ENCODE assay signal across 30 cellular contexts in genomic region chr9:123286324-123286723, GRCh38. TPM values are rescaled to one million over a fixed set of nuclear protein-coding genes. Genes with fewer than 3 reads are reported as not detected.
DNase-seq lines count a peak whose midpoint lies in the region; FAIRE-seq and TF ChIP-seq lines count a peak whose summit lies in the region.
"Had no signal": no experiment of that assay in that cellular context is flagged by ENCODE, and none has a peak within 500 bp of the region (broad histone marks: within the 10 kb centered on the region; RNA-seq: fewer than 3 reads in every experiment).

No MANE protein-coding gene starts in this region.

- CTCF ChIA-PET in HEK293 (lab: Yijun Ruan, JAX): interaction anchor here (0.6 kb wide), 1 partner anchor 700 kb away, joined by 4 read pairs; no protein-coding TSS in a partner anchor
- CTCF ChIA-PET in H1 (lab: Charles Lee; ENCODE audit: partially characterized antibody): no interaction called here

- no peaks in the 10 kb centered on the region for H3K23me2 ChIP-seq in H1 (ENCODE audit: low read depth, low read length)

- no peak overlapping the region for H3K23ac ChIP-seq in H1 (ENCODE audit: insufficient read length)

- H2AFZ ChIP-seq in H1 (ENCODE audit: low read length): 0 out of 2 replicates have a peak overlapping the region, but pooled peaks have one; percentile 24

- no peak overlapping the region for H3K14ac ChIP-seq in H1 (ENCODE audit: insufficient read length)

- POLR2A ChIA-PET in HEK293 (lab: Yijun Ruan, JAX) (no interaction called here), H1 (lab: Charles Lee; ENCODE audit: partially characterized antibody) (interaction anchor here (1.4 kb wide), 1 partner anchor 11 kb away, joined by 5 read pairs; no protein-coding TSS in a partner anchor)

- H3K79me2 ChIP-seq in H1 (ENCODE audit: control insufficient read depth in 1 of 2, insufficient read depth in 2 of 2, low read length in 2 of 2): no peaks in the 10 kb centered on the region

- TF ChIP-seq CTCF in HEK293 (tag by site-specific recombination; IDR thresholded peaks at IDR 0.05): no peak
- TF ChIP-seq CTCF in H1 (IDR thresholded peaks at IDR 0.05; ENCODE audit: control extremely low read depth in 1 of 3, insufficient read depth in 1 of 3, low read depth in 1 of 3, low read length in 3 of 3): no peak

- H3K79me1 ChIP-seq in H1 (ENCODE audit: low read depth, low read length): no peaks in the 10 kb centered on the region

- H2BK120ac ChIP-seq in H1 (replicated peaks; ENCODE audit: low read depth, low read length): no peak overlapping the region

- DNase-seq in H1 (ENCODE audit: low read depth in 1 of 2, low spot score in 2 of 2) (no peak), SKM-1 (lab: John Stamatoyannopoulos, UW; ENCODE audit: unreplicated experiment) (no peak), amniotic stem cell (lab: John Stamatoyannopoulos, UW) (no peak)
- DNase-seq: 8988T; ACHN; AML-193; BE2C; C1 segment of cervical spinal cord; Caco-2; Calu3; CD4-positive, alpha-beta memory T cell; CD4-positive, alpha-beta T cell; CD4-positive, CD25-positive, alpha-beta regulatory T cell; CD8-positive, alpha-beta memory T cell; COR-L47; DMS 273 treated with DMSO at 0.1 percent for 48 hours; DMS153; DMS53; DMS79; DMS79 treated with DMSO at 0.1 percent for 48 hours; DND-41; EL had no signal

- no peaks in the 10 kb centered on the region for H3K9me3 ChIP-seq in HEK293 (ENCODE audit: control insufficient read depth, insufficient read depth, low read depth, low read length)
- H3K9me3 ChIP-seq in H1 (ENCODE audit: insufficient read depth in 2 of 2, low read depth in 1 of 2, low read length in 1 of 2): no peaks in the 10 kb centered on the region
- H3K9me3 ChIP-seq: A549, BE2C, BLaER1, Caco-2 had no signal

- no peak overlapping the region for H3K9ac ChIP-seq in H1 (replicated peaks in 1 of 4; ENCODE audit: extremely low read depth in 1 of 4, low read depth in 3 of 4, low read length in 3 of 4)
- H3K9ac ChIP-seq: BLaER1; BLaER1 treated with 17β-estradiol and CSF1 and Interleukin-3, amounts not matched to agents 10 nM and 100 nM had no signal

- no peak overlapping the region for H3K18ac ChIP-seq in H1 (ENCODE audit: extremely low read depth, low read length)

- H3K27me3 ChIP-seq in H1 (replicated peaks in 1 of 4; ENCODE audit: control insufficient read depth in 3 of 4, extremely low read depth in 1 of 4, insufficient read depth in 3 of 4, low read length in 3 of 4): no peaks in the 10 kb centered on the region; a peak in 1 of 7 replicates
- H3K27me3 ChIP-seq: BE2C; BLaER1; BLaER1 treated with 17β-estradiol and CSF1 and Interleukin-3, amounts not matched to agents 10 nM and 100 nM had no signal

- no peak for TF ChIP-seq RAD21 in H1 (IDR thresholded peaks at IDR 0.05 in 1 of 2, conservative IDR thresholded peaks at IDR 0.05 in 1 of 2; ENCODE audit: low read depth in 2 of 2, low read length in 2 of 2)

- H2BK15ac ChIP-seq in H1 (ENCODE audit: low read length): no peak overlapping the region

- H2BK20ac ChIP-seq in H1 (ENCODE audit: low read length): no peak overlapping the region

- no peak for FAIRE-seq in H1 (lab: Jason Lieb, UNC)
- FAIRE-seq: A204.1, A549, D721Med had no signal

- H3K4me3 ChIP-seq in HEK293 (ENCODE audit: low read depth, low read length): no peak overlapping the region
- no peak overlapping the region for H3K4me3 ChIP-seq in H1 (ENCODE audit: extremely low read depth in 1 of 4, insufficient read depth in 2 of 4, low read depth in 3 of 4, low read length in 4 of 4)
- H3K4me3 ChIP-seq: A549; BLaER1; BLaER1 treated with 17β-estradiol and CSF1 and Interleukin-3, amounts not matched to agents 10 nM and 100 nM had no signal

- no peak overlapping the region for H3K4ac ChIP-seq in H1 (replicated peaks; ENCODE audit: insufficient read length, low read depth, low read length)

- H3K4me2 ChIP-seq in H1 (ENCODE audit: insufficient read depth in 1 of 2, low read depth in 2 of 2, low read length in 2 of 2): no peak overlapping the region
- H3K4me2 ChIP-seq: A549; BLaER1; BLaER1 treated with 17β-estradiol and CSF1 and Interleukin-3, amounts not matched to agents 10 nM and 100 nM had no signal

- no peak overlapping the region for H2BK12ac ChIP-seq in H1 (ENCODE audit: low read depth, low read length)

- H3K56ac ChIP-seq in H1 (replicated peaks; ENCODE audit: insufficient read length, low read depth, low read length): no peak overlapping the region

- no peak overlapping the region for H4K91ac ChIP-seq in H1 (replicated peaks; ENCODE audit: insufficient read length, low read length)

- H4K5ac ChIP-seq in H1 (ENCODE audit: insufficient read length, low read depth, low read length): no peak overlapping the region

- 96% methylated on average over 1 of the region's 1 CpG; no CpG with 5 or more reads in 1 of the 2 experiments for WGBS in H1 (ENCODE audit: extremely low coverage in 1 of 2, insufficient coverage in 1 of 2, insufficient read length in 1 of 2, insufficient replicate concordance in 2 of 2, low coverage in 1 of 2, low lambda C conversion rate in 2 of 2, missing lambda C conversion rate in 1 of 2), 2 experiments

- no peaks in the 10 kb centered on the region for H4K20me1 ChIP-seq in H1 (replicated peaks in 1 of 2; ENCODE audit: control insufficient read depth in 1 of 2, insufficient read depth in 2 of 2, low read length in 2 of 2)
- H4K20me1 ChIP-seq: BLaER1; BLaER1 treated with 17β-estradiol and CSF1 and Interleukin-3, amounts not matched to agents 10 nM and 100 nM had no signal

- H3K36me3 ChIP-seq in HEK293 (ENCODE audit: control insufficient read depth in 2 of 2, insufficient read depth in 1 of 2, low read length in 2 of 2): no peaks in the 10 kb centered on the region
- no peaks in the 10 kb centered on the region for H3K36me3 ChIP-seq in H1 (ENCODE audit: control insufficient read depth in 2 of 4, insufficient read depth in 4 of 4, low read length in 3 of 4)
- H3K36me3 ChIP-seq: BE2C; BLaER1; BLaER1 treated with 17β-estradiol and CSF1 and Interleukin-3, amounts not matched to agents 10 nM and 100 nM had no signal

- H3K27ac ChIP-seq in HEK293 (ENCODE audit: extremely low read depth, low read depth, low read length) (no peak overlapping the region), H1 (ENCODE audit: low read depth, low read length) (no peak overlapping the region)
- H3K27ac ChIP-seq: 22Rv1; A549; BLaER1; BLaER1 treated with 17β-estradiol and CSF1 and Interleukin-3, amounts not matched to agents 10 nM and 100 nM; C4-2B had no signal

- no peak overlapping the region for H4K8ac ChIP-seq in H1 (ENCODE audit: extremely low read depth, insufficient read depth, low read length)

- no peaks in the 10 kb centered on the region for H3K4me1 ChIP-seq in HEK293 (ENCODE audit: control insufficient read depth, insufficient read depth, low read length)
- H3K4me1 ChIP-seq in H1 (replicated peaks in 1 of 4; ENCODE audit: control insufficient read depth in 3 of 4, insufficient read depth in 4 of 4, low read length in 3 of 4): no peaks in the 10 kb centered on the region
- H3K4me1 ChIP-seq: BE2C, Caco-2 had no signal

- no peak overlapping the region for H2AK5ac ChIP-seq in H1 (ENCODE audit: low read depth, low read length)

- no peak for TF ChIP-seq POLR2A in H1 (IDR thresholded peaks at IDR 0.05; ENCODE audit: control extremely low read depth in 1 of 2, low read depth in 2 of 2, low read length in 2 of 2)

- no peak for TF ChIP-seq EP300 in H1 (IDR thresholded peaks at IDR 0.05; ENCODE audit: borderline replicate concordance in 1 of 2, low read depth in 2 of 2, low read length in 2 of 2)

- H2BK5ac ChIP-seq in H1 (ENCODE audit: low read depth, low read length): no peak overlapping the region

TF ChIP-seq in HEK293, 187 proteins besides CTCF, POLR2A, EP300 and RAD21:
- no peak for TF ChIP-seq ZNF776 (tag by site-specific recombination; IDR thresholded peaks at IDR 0.05; ENCODE audit: borderline replicate concordance)
- TF ChIP-seq ZNF580 (tag by site-specific recombination; IDR thresholded peaks at IDR 0.05): no peak
- no peak for TF ChIP-seq ZBTB7A (tag by site-specific recombination; IDR thresholded peaks at IDR 0.05; ENCODE audit: low read depth)
- peak; percentile 96 for TF ChIP-seq ZNF664 (tag by site-specific recombination; IDR thresholded peaks at IDR 0.05)
- TF ChIP-seq ZIC2 (tag by site-specific recombination; IDR thresholded peaks at IDR 0.05): no peak
- no peak for TF ChIP-seq ZNF514 (tag by site-specific recombination; IDR thresholded peaks at IDR 0.05)

TF ChIP-seq in H1, 55 proteins besides CTCF, POLR2A, EP300 and RAD21 (continues in another document):
- TF ChIP-seq TEAD4 (IDR thresholded peaks at IDR 0.05; ENCODE audit: low read depth, low read length) (no peak), SRF (IDR thresholded peaks at IDR 0.05; ENCODE audit: low read depth, low read length) (no peak), POU5F1 (IDR thresholded peaks at IDR 0.05; ENCODE audit: low read depth, low read length) (no peak), NRF1 (IDR thresholded peaks at IDR 0.05; ENCODE audit: low read depth, low read length) (no peak), MAX (IDR thresholded peaks at IDR 0.05) (no peak), SIX5 (IDR thresholded peaks at IDR 0.05; ENCODE audit: low read depth, low read length) (no peak), CHD1 (IDR thresholded peaks at IDR 0.05; ENCODE audit: low read depth, low read length) (no peak), EZH2 (IDR thresholded peaks at IDR 0.05; ENCODE audit: low read depth, low read length, severe bottlenecking) (no peak), CBX5 (IDR thresholded peaks at IDR 0.05; ENCODE audit: low read depth, low read length) (no peak), CTBP2 (IDR thresholded peaks at IDR 0.05; ENCODE audit: borderline replicate concordance, insufficient read depth, insufficient read length, low read length) (no peak), ATF3 (IDR thresholded peaks at IDR 0.05; ENCODE audit: insufficient read depth, low read depth, low read length) (no peak), HDAC6 (IDR thresholded peaks at IDR 0.05; ENCODE audit: low read depth, low read length) (no peak)

RNA-seq across cellular contexts. Expression of gene STRBP, which starts 17.9 kb away (rescaled TPM):
- 105 and 106 TPM in 2 replicates for total RNA-seq in H1 (2021; fragmentation: NEBNext Ultra II Directional; extraction: Animal tissue kit (Norgen Biotek cat#: 25700))
- 16.8 and 29.7 TPM in 2 replicates for polyA plus RNA-seq in H1 (2011; rRNA removed)
- polyA plus RNA-seq in H1 (2011; cell fraction: cytosol; rRNA removed): 53.3 TPM
- polyA plus RNA-seq in H1 (2011; cell fraction: nucleus; rRNA removed): 63.8 TPM
- 83.7 to 103 TPM (median 93.9 TPM) in 4 replicates for polyA plus RNA-seq in H1 (2012, experiment 1 of 2)
- polyA plus RNA-seq in H1 (2012, experiment 2 of 2): 5.3 TPM
- 68.8 TPM for polyA plus RNA-seq in H1 (2013, experiment 1 of 2)
- 67.2 TPM for polyA plus RNA-seq in H1 (2013, experiment 2 of 2)
- polyA minus RNA-seq in H1 (2011; rRNA and poly(A)+ RNA removed): 64.0 and 69.4 TPM in 2 replicates
- polyA minus RNA-seq in H1 (2011; cell fraction: cytosol; rRNA and poly(A)+ RNA removed): 61.0 TPM
- polyA minus RNA-seq in H1 (2011; cell fraction: nucleus; rRNA and poly(A)+ RNA removed): 88.7 TPM
